In genomic region chr7:139329119-139329518, GRCh38 we compare ENCODE assay signal across 28 cellular contexts.
"Had no signal": no experiment of that assay in that cellular context is flagged by ENCODE, and none has a peak within 500 bp of the region (broad histone marks: within the 10 kb centered on the region; RNA-seq: fewer than 3 reads in every experiment).

No MANE protein-coding gene starts in this region.

- H3K4me3 ChIP-seq: colonic mucosa, gastroesophageal sphincter, lower lobe of right lung, neural progenitor cell, smooth muscle cell, suprapubic skin, transverse colon had no signal

- H3K9me3 ChIP-seq: colonic mucosa, gastroesophageal sphincter, lower lobe of right lung, suprapubic skin, transverse colon had no signal

- H3K27ac Mint-ChIP-seq: dendritic cell treated with granulocyte-macrophage colony-stimulating factor and Interleukin-4, amounts not matched to agents 40 ng/mL and 50 ng/mL, for 4 days; endodermal cell; immature natural killer cell; natural killer cell; neural progenitor cell; progenitor cell of endocrine pancreas; stimulated activated naive CD8-positive, alpha-beta T cell treated with anti-CD3 and anti-CD28 coated beads, Interleukin-15, amount 100 ng/mL, for 72 hours had no signal

- H3K4me3 Mint-ChIP-seq: dendritic cell treated with granulocyte-macrophage colony-stimulating factor and Interleukin-4, amounts not matched to agents 40 ng/mL and 50 ng/mL, for 4 days; endodermal cell; immature natural killer cell; natural killer cell; neural progenitor cell; stimulated activated naive CD8-positive, alpha-beta T cell treated with anti-CD3 and anti-CD28 coated beads, Interleukin-15, amount 100 ng/mL, for 72 hours had no signal

- DNase-seq: colonic mucosa; effector CD8-positive, alpha-beta T cell; endodermal cell; hypothalamus; immature natural killer cell; islet precursor cell; left colon; left ventricle myocardium superior; lower lobe of right lung; natural killer cell; stimulated activated CD4-positive, alpha-beta T cell treated with anti-CD3 and anti-CD28 coated beads, Interleukin-12 subunit alpha, Interleukin-12 subunit beta, amount 100 ng/mL, for 4 hours; stimulated activated CD4-positive, alpha-beta T cell treated with anti-CD3 and anti-CD28 coated beads, Interleukin-1b, Interleukin-23, amount 100 ng/mL, for 48 hours; stimulated activated CD4-positive, alpha-beta T cell treated with anti-CD3 and anti-CD28 coated beads, Interleukin-4, amount 100 ng/mL, for 1 hour; stimulated activated CD8-positive, alpha-beta memory T cell treated with anti-CD3 and anti-CD28 coated beads, Interleukin-4, amount 100 ng/mL, for 48 hours; stimulated activated naive CD4-positive, alpha-beta T cell; stimulated activated naive CD8-positive, alpha-beta T cell treated with anti-CD3 and anti-CD28 coated beads, Interleukin-15, amount 100 ng/mL, for 72 hours; transverse colon had no signal

- H3K27ac ChIP-seq: colonic mucosa, epithelial cell of prostate, foreskin keratinocyte, gastroesophageal sphincter, lower lobe of right lung, neural progenitor cell, parathyroid adenoma, suprapubic skin, transverse colon had no signal

- H3K36me3 Mint-ChIP-seq: immature natural killer cell, natural killer cell, neural progenitor cell had no signal

- H3K9me3 Mint-ChIP-seq: dendritic cell treated with granulocyte-macrophage colony-stimulating factor and Interleukin-4, amounts not matched to agents 40 ng/mL and 50 ng/mL, for 4 days; endodermal cell; immature natural killer cell; natural killer cell; neural progenitor cell had no signal

- H3K4me1 Mint-ChIP-seq: endodermal cell, natural killer cell, neural progenitor cell had no signal

- H3K4me2 ChIP-seq: neural progenitor cell, smooth muscle cell had no signal

- H3K4me1 ChIP-seq: colonic mucosa, foreskin keratinocyte, gastroesophageal sphincter, lower lobe of right lung, neural progenitor cell, suprapubic skin had no signal

- ATAC-seq: esophagus mucosa; gastroesophageal sphincter; left colon; left ventricle myocardium superior; lower lobe of right lung; natural killer cell; sciatic nerve; stimulated activated naive CD8-positive, alpha-beta T cell treated with anti-CD3 and anti-CD28 coated beads, Interleukin-15, amount 100 ng/mL, for 72 hours had no signal

- H3K27me3 Mint-ChIP-seq: progenitor cell of endocrine pancreas; stimulated activated naive CD8-positive, alpha-beta T cell treated with anti-CD3 and anti-CD28 coated beads, Interleukin-15, amount 100 ng/mL, for 72 hours had no signal
